Comparison of ENCODE assay signal across 2 cellular contexts in the genomic region with DNA sequence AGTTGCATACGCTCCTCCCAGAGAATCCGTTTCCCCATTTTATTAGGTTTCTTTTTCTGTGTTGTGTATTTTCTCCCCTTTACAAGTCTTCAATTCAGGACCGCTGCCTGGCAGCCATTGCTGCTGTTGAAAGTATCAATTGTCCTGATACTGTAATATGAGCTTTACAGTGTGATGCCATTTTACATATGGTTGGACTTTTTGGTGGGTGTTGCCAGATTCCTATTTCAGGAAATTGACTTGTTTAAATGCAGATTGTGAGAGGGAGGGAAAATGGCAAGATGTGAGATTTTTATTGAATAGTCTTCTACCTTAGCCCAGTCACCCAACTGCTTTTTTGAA.
TF ChIP-seq lines count a peak whose summit lies in the region.

No MANE protein-coding gene starts in this region.

TF ChIP-seq in A549, 52 proteins besides CTCF, POLR2A, EP300 and RAD21 (continued from another document):
- TF ChIP-seq, protein P1, sequence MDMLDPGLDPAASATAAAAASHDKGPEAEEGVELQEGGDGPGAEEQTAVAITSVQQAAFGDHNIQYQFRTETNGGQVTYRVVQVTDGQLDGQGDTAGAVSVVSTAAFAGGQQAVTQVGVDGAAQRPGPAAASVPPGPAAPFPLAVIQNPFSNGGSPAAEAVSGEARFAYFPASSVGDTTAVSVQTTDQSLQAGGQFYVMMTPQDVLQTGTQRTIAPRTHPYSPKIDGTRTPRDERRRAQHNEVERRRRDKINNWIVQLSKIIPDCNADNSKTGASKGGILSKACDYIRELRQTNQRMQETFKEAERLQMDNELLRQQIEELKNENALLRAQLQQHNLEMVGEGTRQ (IDR thresholded peaks at IDR 0.05), result no peak
- TF ChIP-seq CHD2 (IDR thresholded peaks at IDR 0.05; ENCODE audit: low read length, partially characterized antibody), result no peak
- no peak for TF ChIP-seq RCOR1 (IDR thresholded peaks at IDR 0.05; ENCODE audit: low read depth, low read length)
- no peak for TF ChIP-seq EHMT2 (IDR thresholded peaks at IDR 0.05; ENCODE audit: low read depth)
- TF ChIP-seq RNF2 (IDR thresholded peaks at IDR 0.05; ENCODE audit: borderline replicate concordance, low read depth), result no peak
- TF ChIP-seq ZNF302 (CRISPR knock-in tag; IDR thresholded peaks at IDR 0.05), result no peak

TF ChIP-seq in GM23338, 12 proteins besides CTCF, POLR2A, EP300 and RAD21 (continued from another document):
- TF ChIP-seq, protein P2, sequence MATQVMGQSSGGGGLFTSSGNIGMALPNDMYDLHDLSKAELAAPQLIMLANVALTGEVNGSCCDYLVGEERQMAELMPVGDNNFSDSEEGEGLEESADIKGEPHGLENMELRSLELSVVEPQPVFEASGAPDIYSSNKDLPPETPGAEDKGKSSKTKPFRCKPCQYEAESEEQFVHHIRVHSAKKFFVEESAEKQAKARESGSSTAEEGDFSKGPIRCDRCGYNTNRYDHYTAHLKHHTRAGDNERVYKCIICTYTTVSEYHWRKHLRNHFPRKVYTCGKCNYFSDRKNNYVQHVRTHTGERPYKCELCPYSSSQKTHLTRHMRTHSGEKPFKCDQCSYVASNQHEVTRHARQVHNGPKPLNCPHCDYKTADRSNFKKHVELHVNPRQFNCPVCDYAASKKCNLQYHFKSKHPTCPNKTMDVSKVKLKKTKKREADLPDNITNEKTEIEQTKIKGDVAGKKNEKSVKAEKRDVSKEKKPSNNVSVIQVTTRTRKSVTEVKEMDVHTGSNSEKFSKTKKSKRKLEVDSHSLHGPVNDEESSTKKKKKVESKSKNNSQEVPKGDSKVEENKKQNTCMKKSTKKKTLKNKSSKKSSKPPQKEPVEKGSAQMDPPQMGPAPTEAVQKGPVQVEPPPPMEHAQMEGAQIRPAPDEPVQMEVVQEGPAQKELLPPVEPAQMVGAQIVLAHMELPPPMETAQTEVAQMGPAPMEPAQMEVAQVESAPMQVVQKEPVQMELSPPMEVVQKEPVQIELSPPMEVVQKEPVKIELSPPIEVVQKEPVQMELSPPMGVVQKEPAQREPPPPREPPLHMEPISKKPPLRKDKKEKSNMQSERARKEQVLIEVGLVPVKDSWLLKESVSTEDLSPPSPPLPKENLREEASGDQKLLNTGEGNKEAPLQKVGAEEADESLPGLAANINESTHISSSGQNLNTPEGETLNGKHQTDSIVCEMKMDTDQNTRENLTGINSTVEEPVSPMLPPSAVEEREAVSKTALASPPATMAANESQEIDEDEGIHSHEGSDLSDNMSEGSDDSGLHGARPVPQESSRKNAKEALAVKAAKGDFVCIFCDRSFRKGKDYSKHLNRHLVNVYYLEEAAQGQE (IDR thresholded peaks at IDR 0.05; ENCODE audit: unreplicated experiment), result no peak
- TF ChIP-seq, protein P3, sequence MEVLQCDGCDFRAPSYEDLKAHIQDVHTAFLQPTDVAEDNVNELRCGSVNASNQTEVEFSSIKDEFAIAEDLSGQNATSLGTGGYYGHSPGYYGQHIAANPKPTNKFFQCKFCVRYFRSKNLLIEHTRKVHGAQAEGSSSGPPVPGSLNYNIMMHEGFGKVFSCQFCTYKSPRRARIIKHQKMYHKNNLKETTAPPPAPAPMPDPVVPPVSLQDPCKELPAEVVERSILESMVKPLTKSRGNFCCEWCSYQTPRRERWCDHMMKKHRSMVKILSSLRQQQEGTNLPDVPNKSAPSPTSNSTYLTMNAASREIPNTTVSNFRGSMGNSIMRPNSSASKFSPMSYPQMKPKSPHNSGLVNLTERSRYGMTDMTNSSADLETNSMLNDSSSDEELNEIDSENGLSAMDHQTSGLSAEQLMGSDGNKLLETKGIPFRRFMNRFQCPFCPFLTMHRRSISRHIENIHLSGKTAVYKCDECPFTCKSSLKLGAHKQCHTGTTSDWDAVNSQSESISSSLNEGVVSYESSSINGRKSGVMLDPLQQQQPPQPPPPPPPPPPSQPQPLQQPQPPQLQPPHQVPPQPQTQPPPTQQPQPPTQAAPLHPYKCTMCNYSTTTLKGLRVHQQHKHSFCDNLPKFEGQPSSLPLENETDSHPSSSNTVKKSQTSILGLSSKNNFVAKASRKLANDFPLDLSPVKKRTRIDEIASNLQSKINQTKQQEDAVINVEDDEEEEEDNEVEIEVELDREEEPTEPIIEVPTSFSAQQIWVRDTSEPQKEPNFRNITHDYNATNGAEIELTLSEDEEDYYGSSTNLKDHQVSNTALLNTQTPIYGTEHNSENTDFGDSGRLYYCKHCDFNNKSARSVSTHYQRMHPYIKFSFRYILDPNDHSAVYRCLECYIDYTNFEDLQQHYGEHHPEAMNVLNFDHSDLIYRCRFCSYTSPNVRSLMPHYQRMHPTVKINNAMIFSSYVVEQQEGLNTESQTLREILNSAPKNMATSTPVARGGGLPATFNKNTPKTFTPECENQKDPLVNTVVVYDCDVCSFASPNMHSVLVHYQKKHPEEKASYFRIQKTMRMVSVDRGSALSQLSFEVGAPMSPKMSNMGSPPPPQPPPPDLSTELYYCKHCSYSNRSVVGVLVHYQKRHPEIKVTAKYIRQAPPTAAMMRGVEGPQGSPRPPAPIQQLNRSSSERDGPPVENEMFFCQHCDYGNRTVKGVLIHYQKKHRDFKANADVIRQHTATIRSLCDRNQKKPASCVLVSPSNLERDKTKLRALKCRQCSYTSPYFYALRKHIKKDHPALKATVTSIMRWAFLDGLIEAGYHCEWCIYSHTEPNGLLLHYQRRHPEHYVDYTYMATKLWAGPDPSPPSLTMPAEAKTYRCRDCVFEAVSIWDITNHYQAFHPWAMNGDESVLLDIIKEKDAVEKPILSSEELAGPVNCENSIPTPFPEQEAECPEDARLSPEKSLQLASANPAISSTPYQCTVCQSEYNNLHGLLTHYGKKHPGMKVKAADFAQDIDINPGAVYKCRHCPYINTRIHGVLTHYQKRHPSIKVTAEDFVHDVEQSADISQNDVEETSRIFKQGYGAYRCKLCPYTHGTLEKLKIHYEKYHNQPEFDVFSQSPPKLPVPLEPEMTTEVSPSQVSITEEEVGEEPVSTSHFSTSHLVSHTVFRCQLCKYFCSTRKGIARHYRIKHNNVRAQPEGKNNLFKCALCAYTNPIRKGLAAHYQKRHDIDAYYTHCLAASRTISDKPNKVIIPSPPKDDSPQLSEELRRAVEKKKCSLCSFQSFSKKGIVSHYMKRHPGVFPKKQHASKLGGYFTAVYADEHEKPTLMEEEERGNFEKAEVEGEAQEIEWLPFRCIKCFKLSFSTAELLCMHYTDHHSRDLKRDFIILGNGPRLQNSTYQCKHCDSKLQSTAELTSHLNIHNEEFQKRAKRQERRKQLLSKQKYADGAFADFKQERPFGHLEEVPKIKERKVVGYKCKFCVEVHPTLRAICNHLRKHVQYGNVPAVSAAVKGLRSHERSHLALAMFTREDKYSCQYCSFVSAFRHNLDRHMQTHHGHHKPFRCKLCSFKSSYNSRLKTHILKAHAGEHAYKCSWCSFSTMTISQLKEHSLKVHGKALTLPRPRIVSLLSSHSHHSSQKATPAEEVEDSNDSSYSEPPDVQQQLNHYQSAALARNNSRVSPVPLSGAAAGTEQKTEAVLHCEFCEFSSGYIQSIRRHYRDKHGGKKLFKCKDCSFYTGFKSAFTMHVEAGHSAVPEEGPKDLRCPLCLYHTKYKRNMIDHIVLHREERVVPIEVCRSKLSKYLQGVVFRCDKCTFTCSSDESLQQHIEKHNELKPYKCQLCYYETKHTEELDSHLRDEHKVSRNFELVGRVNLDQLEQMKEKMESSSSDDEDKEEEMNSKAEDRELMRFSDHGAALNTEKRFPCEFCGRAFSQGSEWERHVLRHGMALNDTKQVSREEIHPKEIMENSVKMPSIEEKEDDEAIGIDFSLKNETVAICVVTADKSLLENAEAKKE (CRISPR knock-in tag; IDR thresholded peaks at IDR 0.05), result no peak
- TF ChIP-seq EZH2phosphoT487 (IDR thresholded peaks at IDR 0.05; ENCODE audit: unreplicated experiment), result no peak
- TF ChIP-seq JUNB (IDR thresholded peaks at IDR 0.05; ENCODE audit: unreplicated experiment), result no peak
- no peak for TF ChIP-seq EZH2 (IDR thresholded peaks at IDR 0.05; ENCODE audit: low read depth, unreplicated experiment)
- no peak for TF ChIP-seq ZNF114 (CRISPR knock-in tag; IDR thresholded peaks at IDR 0.05)
